11 cellular contexts compared by ENCODE assay signal in the genomic region with DNA sequence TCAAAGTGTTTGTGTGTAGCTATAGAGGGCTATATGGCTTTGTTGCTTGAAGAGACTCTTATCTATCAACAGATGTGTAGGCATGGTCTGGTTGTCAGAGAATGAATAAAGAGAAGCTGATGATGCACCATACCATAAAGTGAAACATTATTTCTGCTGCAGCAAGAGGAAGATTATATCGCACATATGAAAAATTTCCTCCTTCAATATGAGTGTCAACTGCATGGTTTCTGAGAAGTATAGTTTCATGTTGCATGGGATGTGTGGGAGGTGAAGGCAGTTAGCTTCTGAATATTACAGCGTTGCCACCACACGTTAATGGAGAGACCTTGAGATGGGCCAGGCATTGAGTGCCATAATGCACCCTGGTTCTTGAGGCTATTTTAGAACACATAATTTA.
"Had no signal": no experiment of that assay in that cellular context is flagged by ENCODE, and none has a peak within 500 bp of the region (broad histone marks: within the 10 kb centered on the region; RNA-seq: fewer than 3 reads in every experiment).

No MANE protein-coding gene starts in this region.

- DNase-seq: activated gamma-delta T cell, caudate nucleus, colonic mucosa, foreskin keratinocyte, heart left ventricle, left colon, naive B cell, retina, T-cell had no signal

- H3K4me1 ChIP-seq: colonic mucosa, foreskin keratinocyte, heart left ventricle had no signal

- H3K27me3 ChIP-seq: colonic mucosa, foreskin keratinocyte, heart left ventricle, neutrophil had no signal

- H3K27ac ChIP-seq: colonic mucosa, foreskin keratinocyte, heart left ventricle, neutrophil had no signal

- ATAC-seq: foreskin keratinocyte, heart left ventricle, left colon, T-cell had no signal

- H3K4me3 Mint-ChIP-seq: naive B cell, T-cell had no signal

- H3K4me3 ChIP-seq: colonic mucosa, heart left ventricle had no signal

- H3K9me3 ChIP-seq: colonic mucosa, heart left ventricle, neutrophil had no signal

- H3K27ac Mint-ChIP-seq: T-cell had no signal

- H3K4me1 Mint-ChIP-seq: T-cell had no signal

- H3K36me3 ChIP-seq: colonic mucosa, heart left ventricle, neutrophil had no signal

- FAIRE-seq: urothelium cell line had no signal

- H3K36me3 Mint-ChIP-seq: naive B cell, T-cell had no signal

- H3K9me3 Mint-ChIP-seq: naive B cell, T-cell had no signal
